ENCODE assay signal across 13 cellular contexts in the genomic region with DNA sequence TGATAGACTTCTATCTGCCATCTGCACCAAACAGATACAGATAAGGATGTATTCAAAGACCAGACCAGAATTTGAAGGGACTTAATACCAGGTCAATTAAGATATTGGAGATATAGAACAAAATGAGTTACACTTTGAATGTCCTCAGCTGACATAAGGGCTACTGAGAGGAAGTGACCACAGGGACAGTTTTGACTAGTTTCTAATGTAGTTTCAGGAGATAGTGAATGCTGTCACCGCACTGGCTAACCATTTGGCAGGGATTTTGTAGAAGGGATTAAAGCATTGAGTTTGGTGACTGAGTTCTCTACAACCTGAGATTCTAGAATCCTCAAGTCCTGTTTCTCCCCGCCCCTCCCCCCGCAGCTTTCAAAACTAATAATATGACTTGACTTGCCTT. TPM values are rescaled to one million over a fixed set of nuclear protein-coding genes. Genes with fewer than 3 reads are reported as not detected.
DNase-seq lines count a peak whose midpoint lies in the region; ATAC-seq lines count a peak whose summit lies in the region.
"Had no signal": no experiment of that assay in that cellular context is flagged by ENCODE, and none has a peak within 500 bp of the region (broad histone marks: within the 10 kb centered on the region; RNA-seq: fewer than 3 reads in every experiment).

No MANE protein-coding gene starts in this region.

- no peaks in the 10 kb centered on the region for H3K9me3 Mint-ChIP-seq in activated naive CD4-positive, alpha-beta T cell treated with anti-CD3 and anti-CD28 coated beads, Interleukin-2, amount 50 U/mL, for 24 hours
- H3K9me3 Mint-ChIP-seq in activated naive CD4-positive, alpha-beta T cell treated with anti-CD3 and anti-CD28 coated beads, Interleukin-2, amount 10 ng/mL, durations not matched to agents 7 days and 5 days = no peaks in the 10 kb centered on the region
- no peaks in the 10 kb centered on the region for H3K9me3 Mint-ChIP-seq in central memory CD8-positive, alpha-beta T cell
- no peaks in the 10 kb centered on the region for H3K9me3 Mint-ChIP-seq in stimulated activated naive CD8-positive, alpha-beta T cell treated with anti-CD3 and anti-CD28 coated beads, Interleukin-15, amount 100 ng/mL, for 72 hours
- H3K9me3 Mint-ChIP-seq: dendritic cell treated with granulocyte-macrophage colony-stimulating factor and Interleukin-4, amounts not matched to agents 40 ng/mL and 50 ng/mL, for 4 days had no signal

- ATAC-seq in HG03354 (IDR thresholded peaks at IDR 0.05; ENCODE audit: poor library complexity, severe bottlenecking, unreplicated experiment) = peak; percentile 54
- peak; percentile 8 for ATAC-seq in central memory CD8-positive, alpha-beta T cell (replicated peaks; ENCODE audit: extremely low read depth, poor library complexity, severe bottlenecking)
- ATAC-seq in stimulated activated naive CD8-positive, alpha-beta T cell treated with anti-CD3 and anti-CD28 coated beads, Interleukin-15, amount 100 ng/mL, for 72 hours = peak; percentile 42
- ATAC-seq in GM18907 (IDR thresholded peaks at IDR 0.05; ENCODE audit: unreplicated experiment) = no peak

- peaks cover 19% of the 10 kb centered on the region for H3K36me3 Mint-ChIP-seq in activated naive CD4-positive, alpha-beta T cell treated with anti-CD3 and anti-CD28 coated beads, Interleukin-2, amount 50 U/mL, for 24 hours
- peaks cover 64% of the 10 kb centered on the region for H3K36me3 Mint-ChIP-seq in activated naive CD4-positive, alpha-beta T cell treated with anti-CD3 and anti-CD28 coated beads, Interleukin-2, amount 10 ng/mL, durations not matched to agents 7 days and 5 days
- H3K36me3 Mint-ChIP-seq in central memory CD8-positive, alpha-beta T cell (ENCODE audit: insufficient read depth) = peaks cover 81% of the 10 kb centered on the region

- in situ Hi-C loops in G401 (cut with HindIII; ENCODE audit: low sequenced_read_pairs) = no loop called here

- H3K4me3 Mint-ChIP-seq in activated naive CD4-positive, alpha-beta T cell treated with anti-CD3 and anti-CD28 coated beads, Interleukin-2, amount 50 U/mL, for 24 hours = no peak overlapping the region
- H3K4me3 Mint-ChIP-seq in activated naive CD4-positive, alpha-beta T cell treated with anti-CD3 and anti-CD28 coated beads, Interleukin-2, amount 10 ng/mL, durations not matched to agents 7 days and 5 days = no peak overlapping the region
- no peak overlapping the region for H3K4me3 Mint-ChIP-seq in central memory CD8-positive, alpha-beta T cell
- no peak overlapping the region for H3K4me3 Mint-ChIP-seq in stimulated activated naive CD8-positive, alpha-beta T cell treated with anti-CD3 and anti-CD28 coated beads, Interleukin-15, amount 100 ng/mL, for 72 hours
- H3K4me3 Mint-ChIP-seq: dendritic cell treated with granulocyte-macrophage colony-stimulating factor and Interleukin-4, amounts not matched to agents 40 ng/mL and 50 ng/mL, for 4 days had no signal

- DNase-seq in activated naive CD4-positive, alpha-beta T cell treated with anti-CD3 and anti-CD28 coated beads, Interleukin-2, amount 10 ng/mL, durations not matched to agents 7 days and 5 days = no peak
- no peak for DNase-seq in central memory CD8-positive, alpha-beta T cell (ENCODE audit: low spot score in 2 of 2)
- DNase-seq in stimulated activated naive CD8-positive, alpha-beta T cell treated with anti-CD3 and anti-CD28 coated beads, Interleukin-15, amount 100 ng/mL, for 72 hours = no peak
- no peak for DNase-seq in G401 (ENCODE audit: low spot score)
- DNase-seq in NCI-H1105 (lab: John Stamatoyannopoulos, UW) = no peak
- DNase-seq: activated CD4-positive, alpha-beta T cell treated with anti-CD3 and anti-CD28 coated beads, Interleukin-2, amount 50 U/mL, for 1 hour; NCI-H1048; NCI-H226; uterus had no signal

- peak overlapping the region; percentile 23 for H3K27ac Mint-ChIP-seq in activated naive CD4-positive, alpha-beta T cell treated with anti-CD3 and anti-CD28 coated beads, Interleukin-2, amount 50 U/mL, for 24 hours
- no peak overlapping the region for H3K27ac Mint-ChIP-seq in activated naive CD4-positive, alpha-beta T cell treated with anti-CD3 and anti-CD28 coated beads, Interleukin-2, amount 10 ng/mL, durations not matched to agents 7 days and 5 days
- H3K27ac Mint-ChIP-seq in central memory CD8-positive, alpha-beta T cell (ENCODE audit: low read depth) = peak overlapping the region; percentile 45
- H3K27ac Mint-ChIP-seq in stimulated activated naive CD8-positive, alpha-beta T cell treated with anti-CD3 and anti-CD28 coated beads, Interleukin-15, amount 100 ng/mL, for 72 hours = no peak overlapping the region
- H3K27ac Mint-ChIP-seq: dendritic cell treated with granulocyte-macrophage colony-stimulating factor and Interleukin-4, amounts not matched to agents 40 ng/mL and 50 ng/mL, for 4 days had no signal

- H3K4me1 Mint-ChIP-seq in activated naive CD4-positive, alpha-beta T cell treated with anti-CD3 and anti-CD28 coated beads, Interleukin-2, amount 50 U/mL, for 24 hours = peaks cover 37% of the 10 kb centered on the region
- no peaks in the 10 kb centered on the region for H3K4me1 Mint-ChIP-seq in activated naive CD4-positive, alpha-beta T cell treated with anti-CD3 and anti-CD28 coated beads, Interleukin-2, amount 10 ng/mL, durations not matched to agents 7 days and 5 days
- H3K4me1 Mint-ChIP-seq in central memory CD8-positive, alpha-beta T cell = peaks cover 27% of the 10 kb centered on the region
- H3K4me1 Mint-ChIP-seq in stimulated activated naive CD8-positive, alpha-beta T cell treated with anti-CD3 and anti-CD28 coated beads, Interleukin-15, amount 100 ng/mL, for 72 hours = peaks cover 15% of the 10 kb centered on the region

- CTCF ChIA-PET in activated naive CD4-positive, alpha-beta T cell treated with anti-CD3 and anti-CD28 coated beads, Interleukin-2, amount 10 ng/mL, durations not matched to agents 7 days and 5 days (lab: Charles Lee) = interaction anchor here (1.4 kb wide), 1 partner anchor 10 kb away, joined by 5 read pairs; no protein-coding TSS in a partner anchor

- H3K27me3 Mint-ChIP-seq in activated naive CD4-positive, alpha-beta T cell treated with anti-CD3 and anti-CD28 coated beads, Interleukin-2, amount 50 U/mL, for 24 hours = no peaks in the 10 kb centered on the region
- H3K27me3 Mint-ChIP-seq in activated naive CD4-positive, alpha-beta T cell treated with anti-CD3 and anti-CD28 coated beads, Interleukin-2, amount 10 ng/mL, durations not matched to agents 7 days and 5 days = no peaks in the 10 kb centered on the region
- H3K27me3 Mint-ChIP-seq in central memory CD8-positive, alpha-beta T cell = no peaks in the 10 kb centered on the region
- no peaks in the 10 kb centered on the region for H3K27me3 Mint-ChIP-seq in stimulated activated naive CD8-positive, alpha-beta T cell treated with anti-CD3 and anti-CD28 coated beads, Interleukin-15, amount 100 ng/mL, for 72 hours
- H3K27me3 Mint-ChIP-seq: dendritic cell treated with granulocyte-macrophage colony-stimulating factor and Interleukin-4, amounts not matched to agents 40 ng/mL and 50 ng/mL, for 4 days had no signal

RNA-seq across cellular contexts. Expression of gene CCNH, which starts 22.7 kb away (rescaled TPM):
- 62.2 and 86.2 TPM in 2 replicates for total RNA-seq in G401 (2014; rRNA removed; shearing (Covaris generic))

Comparison
In these comparisons a context has a peak if more than half of its experiments do, and no peak if none do; other contexts are left out.
1. H3K27ac Mint-ChIP-seq: peak in activated naive CD4-positive, alpha-beta T cell treated with anti-CD3 and anti-CD28 coated beads, Interleukin-2, amount 50 U/mL, for 24 hours (single experiment) and central memory CD8-positive, alpha-beta T cell (single experiment); none in activated naive CD4-positive, alpha-beta T cell treated with anti-CD3 and anti-CD28 coated beads, Interleukin-2, amount 10 ng/mL, durations not matched to agents 7 days and 5 days (single experiment) and stimulated activated naive CD8-positive, alpha-beta T cell treated with anti-CD3 and anti-CD28 coated beads, Interleukin-15, amount 100 ng/mL, for 72 hours (0 of 2).